ENCODE assay signal across 28 cellular contexts in genomic region chr10:129521161-129522025, GRCh38.
"Had no signal": no experiment of that assay in that cellular context is flagged by ENCODE, and none has a peak within 500 bp of the region (broad histone marks: within the 10 kb centered on the region; RNA-seq: fewer than 3 reads in every experiment).

No MANE protein-coding gene starts in this region.

- H2AFZ ChIP-seq: hepatocyte had no signal

- DNase-seq: activated CD4-positive, alpha-beta T cell treated with anti-CD3 and anti-CD28 coated beads for 1 hour; activated CD4-positive, alpha-beta T cell treated with anti-CD3 and anti-CD28 coated beads, Interleukin-2, amount 50 U/mL, for 1 hour; activated CD8-positive, alpha-beta T cell treated with anti-CD3 and anti-CD28 coated beads for 36 hours; activated naive CD4-positive, alpha-beta T cell treated with Interleukin-2 at 50 U/mL for 16 hours; activated naive CD8-positive, alpha-beta T cell treated with anti-CD3 and anti-CD28 coated beads for 36 hours; activated T-cell treated with anti-CD3 and anti-CD28 coated beads for 4 hours; activated T-cell treated with anti-CD3 and anti-CD28 coated beads, Interleukin-2, amount 50 U/mL, for 72 hours; body of pancreas; cerebellar nuclear complex; colonic mucosa; effector memory CD4-positive, alpha-beta T cell; erythroblast; gastrocnemius medialis; glutamatergic neuron; islet precursor cell; left cardiac atrium; natural killer cell; ovary; stimulated activated CD4-positive, alpha-beta T cell treated with anti-CD3 and anti-CD28 coated beads, Interleukin-2, amount 100 ng/mL, for 48 hours; stomach; T-helper 2 cell; tibial artery; upper lobe of right lung had no signal

- H3K4me3 Mint-ChIP-seq: activated CD8-positive, alpha-beta T cell treated with anti-CD3 and anti-CD28 coated beads for 36 hours; activated naive CD8-positive, alpha-beta T cell treated with anti-CD3 and anti-CD28 coated beads for 36 hours; activated T-cell treated with anti-CD3 and anti-CD28 coated beads, Interleukin-2, amount 50 U/mL, for 72 hours; natural killer cell; stimulated activated effector memory CD8-positive, alpha-beta T cell treated with anti-CD3 and anti-CD28 coated beads, Interleukin-12 subunit alpha, Interleukin-12 subunit beta, amount 100 ng/mL, for 72 hours had no signal

- H3K4me2 ChIP-seq: hepatocyte had no signal

- H3K27me3 ChIP-seq: adrenal gland, body of pancreas, colonic mucosa, gastrocnemius medialis, hepatocyte, ovary, right lobe of liver, stomach, tibial artery, upper lobe of right lung had no signal

- H3K4me3 ChIP-seq: adrenal gland, body of pancreas, colonic mucosa, gastrocnemius medialis, hepatocyte, ovary, right lobe of liver, stomach, tibial artery, upper lobe of right lung had no signal

- H3K4me1 ChIP-seq: adrenal gland, colonic mucosa, right lobe of liver, upper lobe of right lung had no signal

- H3K27me3 Mint-ChIP-seq: activated CD8-positive, alpha-beta T cell treated with anti-CD3 and anti-CD28 coated beads for 36 hours; activated naive CD8-positive, alpha-beta T cell treated with anti-CD3 and anti-CD28 coated beads for 36 hours; progenitor cell of endocrine pancreas had no signal

- H3K27ac Mint-ChIP-seq: activated CD8-positive, alpha-beta T cell treated with anti-CD3 and anti-CD28 coated beads for 36 hours; activated naive CD8-positive, alpha-beta T cell treated with anti-CD3 and anti-CD28 coated beads for 36 hours; activated T-cell treated with anti-CD3 and anti-CD28 coated beads, Interleukin-2, amount 50 U/mL, for 72 hours; natural killer cell; progenitor cell of endocrine pancreas; stimulated activated effector memory CD8-positive, alpha-beta T cell treated with anti-CD3 and anti-CD28 coated beads, Interleukin-12 subunit alpha, Interleukin-12 subunit beta, amount 100 ng/mL, for 72 hours had no signal

- H3K36me3 Mint-ChIP-seq: natural killer cell; stimulated activated effector memory CD8-positive, alpha-beta T cell treated with anti-CD3 and anti-CD28 coated beads, Interleukin-12 subunit alpha, Interleukin-12 subunit beta, amount 100 ng/mL, for 72 hours had no signal

- H3K9me3 Mint-ChIP-seq: activated T-cell treated with anti-CD3 and anti-CD28 coated beads, Interleukin-2, amount 50 U/mL, for 72 hours; natural killer cell; stimulated activated effector memory CD8-positive, alpha-beta T cell treated with anti-CD3 and anti-CD28 coated beads, Interleukin-12 subunit alpha, Interleukin-12 subunit beta, amount 100 ng/mL, for 72 hours had no signal

- H3K9me3 ChIP-seq: adrenal gland, body of pancreas, colonic mucosa, gastrocnemius medialis, ovary, right lobe of liver, stomach, tibial artery, upper lobe of right lung had no signal

- ATAC-seq: activated CD8-positive, alpha-beta T cell treated with anti-CD3 and anti-CD28 coated beads for 36 hours; activated T-cell treated with anti-CD3 and anti-CD28 coated beads, Interleukin-2, amount 50 U/mL, for 72 hours; body of pancreas; gastrocnemius medialis; left cardiac atrium; natural killer cell; stimulated activated effector memory CD8-positive, alpha-beta T cell treated with anti-CD3 and anti-CD28 coated beads, Interleukin-12 subunit alpha, Interleukin-12 subunit beta, amount 100 ng/mL, for 72 hours; upper lobe of right lung had no signal

- H3K36me3 ChIP-seq: adrenal gland, colonic mucosa, gastrocnemius medialis, ovary, right lobe of liver, tibial artery, upper lobe of right lung had no signal

- H3K27ac ChIP-seq: adrenal gland, body of pancreas, colonic mucosa, gastrocnemius medialis, hepatocyte, ovary, right lobe of liver, stomach, tibial artery, upper lobe of right lung had no signal
